Comparison of ENCODE assay signal across 9 cellular contexts in genomic region chr10:127699311-127699710, GRCh38. TPM values are rescaled to one million over a fixed set of nuclear protein-coding genes. Genes with fewer than 3 reads are reported as not detected.
"Had no signal": no experiment of that assay in that cellular context is flagged by ENCODE, and none has a peak within 500 bp of the region (broad histone marks: within the 10 kb centered on the region; RNA-seq: fewer than 3 reads in every experiment).

No MANE protein-coding gene starts in this region.

- H3K27ac Mint-ChIP-seq: IgD-negative memory B cell had no signal

- H3K27ac ChIP-seq: HL-60 had no signal

- H3K4me3 Mint-ChIP-seq: IgD-negative memory B cell had no signal

- H3K4me3 ChIP-seq: K562 had no signal

- H3K4me1 Mint-ChIP-seq: IgD-negative memory B cell had no signal

- H3K36me3 Mint-ChIP-seq: IgD-negative memory B cell had no signal

- DNase-seq: IMR-90, KBM-7, KG1 had no signal

RNA-seq across cellular contexts. Expression of gene FOXI2, which starts 37.7 kb away (rescaled TPM):
- total RNA-seq: HepG2, HT-29, HT1080, IMR-90, K562 had no signal
- polyA plus RNA-seq: HepG2, IgD-negative memory B cell, IMR-90, K562 had no signal
